15 cellular contexts compared by ENCODE assay signal in the genomic region with DNA sequence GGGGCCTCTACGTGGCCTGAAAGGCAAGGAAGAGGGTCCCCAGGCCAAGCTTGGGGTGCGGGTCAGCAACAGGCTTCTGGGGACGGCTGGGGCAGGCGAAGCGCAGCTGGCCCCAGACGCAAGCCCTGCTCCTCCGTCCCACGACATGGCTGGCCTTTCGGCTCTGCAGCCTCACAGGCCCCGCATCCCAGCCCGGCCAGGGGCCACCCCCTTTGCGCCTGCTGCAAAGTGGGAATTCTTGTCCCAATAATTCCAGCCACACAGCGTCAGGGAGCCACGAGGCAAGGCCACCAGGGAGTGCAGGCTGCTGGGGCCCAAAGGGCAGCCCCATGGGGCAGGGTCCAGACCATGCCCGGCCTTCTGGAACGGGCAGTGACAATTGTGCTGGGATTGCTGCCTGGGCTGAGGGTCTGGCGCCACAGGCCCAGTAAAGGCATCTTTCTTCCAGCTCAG. TPM values are rescaled to one million over a fixed set of nuclear protein-coding genes. Genes with fewer than 3 reads are reported as not detected.
A peak's percentile ranks its signal among the peaks of the same experiment; 100 is the strongest.
DNase-seq lines count a peak whose midpoint lies in the region; ATAC-seq and TF ChIP-seq lines count a peak whose summit lies in the region.
"Had no signal": no experiment of that assay in that cellular context is flagged by ENCODE, and none has a peak within 500 bp of the region (broad histone marks: within the 10 kb centered on the region; RNA-seq: fewer than 3 reads in every experiment).

No MANE protein-coding gene starts in this region.

- peak overlapping the region; percentile 66 for H3K4me3 Mint-ChIP-seq in Caco-2 (ENCODE audit: unreplicated experiment)
- no peak overlapping the region for H3K4me3 Mint-ChIP-seq in progenitor cell of endocrine pancreas (ENCODE audit: low read depth)
- H3K4me3 Mint-ChIP-seq: activated CD8-positive, alpha-beta T cell treated with anti-CD3 and anti-CD28 coated beads, Interleukin-2, amount 10 ng/mL, durations not matched to agents 7 days and 5 days; natural killer cell had no signal

- H3K36me3 ChIP-seq in Caco-2 (ENCODE audit: control insufficient read depth, insufficient read depth, low read length) (no peaks in the 10 kb centered on the region), prostate gland (no peaks in the 10 kb centered on the region)

- H3K36me3 Mint-ChIP-seq in Caco-2 (ENCODE audit: insufficient read depth, unreplicated experiment) (peaks cover 4% of the 10 kb centered on the region), progenitor cell of endocrine pancreas (ENCODE audit: insufficient read depth) (no peaks in the 10 kb centered on the region)
- H3K36me3 Mint-ChIP-seq: natural killer cell had no signal

- H3K9me3 ChIP-seq in Caco-2 (no peaks in the 10 kb centered on the region), right cardiac atrium (ENCODE audit: control insufficient read depth, low read length) (no peaks in the 10 kb centered on the region), prostate gland (no peaks in the 10 kb centered on the region)

- H3K4me3 ChIP-seq in Caco-2 (ENCODE audit: low read depth, low read length) (peak overlapping the region; percentile 51), right cardiac atrium (ENCODE audit: low read length) (no peak overlapping the region), prostate gland (no peak overlapping the region)

- H3K27ac ChIP-seq in right cardiac atrium (ENCODE audit: low read length) (peak overlapping the region; percentile 48), prostate gland (peak overlapping the region; percentile 14 to 46)

- H3K27me3 Mint-ChIP-seq in Caco-2 (ENCODE audit: insufficient read depth, unreplicated experiment) (no peaks in the 10 kb centered on the region), progenitor cell of endocrine pancreas (peaks cover 45% of the 10 kb centered on the region)

- DNase-seq in Caco-2 (no peak), amygdala (lab: John Stamatoyannopoulos, UW) (peak in 31 of 56 donors; percentile 34 to 90 (median 75)), right cardiac atrium (peak in 1 of 3 donors; percentile 82), prostate gland (ENCODE audit: low spot score) (no peak), KBM-7 (no peak), progenitor cell of endocrine pancreas (ENCODE audit: low spot score, unreplicated experiment) (no peak)
- DNase-seq in activated effector memory CD4-positive, alpha-beta T cell treated with Interleukin-2 at 50 U/mL for 16 hours, result no peak
- DNase-seq: activated CD8-positive, alpha-beta T cell treated with anti-CD3 and anti-CD28 coated beads, Interleukin-2, amount 10 ng/mL, durations not matched to agents 7 days and 5 days; activated gamma-delta T cell; effector CD4-positive, alpha-beta T cell; natural killer cell; NCI-H1930; SIG-M5 had no signal

- H3K27ac Mint-ChIP-seq in Caco-2 (ENCODE audit: unreplicated experiment) (peak overlapping the region; percentile 30), progenitor cell of endocrine pancreas (no peak overlapping the region)
- H3K27ac Mint-ChIP-seq: activated CD8-positive, alpha-beta T cell treated with anti-CD3 and anti-CD28 coated beads, Interleukin-2, amount 10 ng/mL, durations not matched to agents 7 days and 5 days; natural killer cell had no signal

- CTCF ChIA-PET in Caco-2 (lab: Charles Lee), result interaction anchor here (0.6 to 2.8 kb wide), 4 partner anchors 8 to 112 kb away, joined by 4 to 24 read pairs (median 7); a partner anchor contains a TSS

- H3K27me3 ChIP-seq in Caco-2 (replicated peaks; ENCODE audit: control insufficient read depth, insufficient read depth, low read length) (no peaks in the 10 kb centered on the region), right cardiac atrium (ENCODE audit: control insufficient read depth, insufficient read depth) (no peaks in the 10 kb centered on the region), prostate gland (replicated peaks; ENCODE audit: insufficient read depth) (no peaks in the 10 kb centered on the region)

- TF ChIP-seq CTCF in Caco-2 (IDR thresholded peaks at IDR 0.05; ENCODE audit: insufficient read depth in 1 of 2, low read depth in 1 of 2, low read length in 1 of 2, severe bottlenecking in 1 of 2, unreplicated experiment in 1 of 2), result no peak
- no peak for TF ChIP-seq CTCF in prostate gland (IDR thresholded peaks at IDR 0.05)
- no peak for TF ChIP-seq CTCF in progenitor cell of endocrine pancreas (IDR thresholded peaks at IDR 0.05; ENCODE audit: unreplicated experiment)

- H3K4me1 Mint-ChIP-seq in Caco-2 (ENCODE audit: low read depth, unreplicated experiment), result peaks cover 6% of the 10 kb centered on the region
- H3K4me1 Mint-ChIP-seq in progenitor cell of endocrine pancreas (ENCODE audit: low read depth), result peaks cover 2% of the 10 kb centered on the region
- H3K4me1 Mint-ChIP-seq: natural killer cell had no signal

- ATAC-seq in right cardiac atrium, result peak; percentile 7 to 28
- no peak for ATAC-seq in HG03354 (IDR thresholded peaks at IDR 0.05; ENCODE audit: poor library complexity, severe bottlenecking, unreplicated experiment)
- ATAC-seq: activated CD8-positive, alpha-beta T cell treated with anti-CD3 and anti-CD28 coated beads, Interleukin-2, amount 10 ng/mL, durations not matched to agents 7 days and 5 days; natural killer cell had no signal

- H3K4me1 ChIP-seq in Caco-2 (peaks cover 18% of the 10 kb centered on the region), right cardiac atrium (ENCODE audit: control insufficient read depth, insufficient read depth, low read length) (peaks cover 2% of the 10 kb centered on the region), prostate gland (replicated peaks) (peaks cover 31% of the 10 kb centered on the region)

- 42% methylated on average over 17 of the region's 17 CpGs for WGBS in right cardiac atrium
- 74% methylated on average over 16 of the region's 17 CpGs for WGBS in prostate gland

- POLR2A ChIA-PET in Caco-2 (lab: Charles Lee), result no interaction called here

- in situ Hi-C loops in KBM-7 (cut with MboI; ENCODE audit: low pct_unique_long_range_greater_than_20kb, low sequenced_read_pairs), result no loop called here

- intact Hi-C loops in Caco-2 (cut with micrococcal nuclease; ENCODE audit: unreplicated experiment) (no loop called here), right cardiac atrium (cut with DNase I) (no loop called here), prostate gland (cut with DNase I) (no loop called here)

- no peak for TF ChIP-seq POLR2A in prostate gland (IDR thresholded peaks at IDR 0.05)

- no TSS peak for BruUV-seq in Caco-2 (replicated peaks; lab: Mats Ljungman, UMichigan)

- H3K9me3 Mint-ChIP-seq in Caco-2 (ENCODE audit: unreplicated experiment) (no peaks in the 10 kb centered on the region), progenitor cell of endocrine pancreas (ENCODE audit: low read depth) (no peaks in the 10 kb centered on the region)
- H3K9me3 Mint-ChIP-seq: natural killer cell had no signal

RNA-seq across cellular contexts. Expression of a gene that starts 1.1 kb away (rescaled TPM):
- total RNA-seq in Caco-2 (2022), result 2.9 and 3.4 TPM in 2 replicates
- 1 to 10 TPM in 3 of 4 donors, under 1 TPM in 1; 0.92 to 2.9 (median 1.4) TPM for total RNA-seq in right cardiac atrium
- 2.1 TPM for polyA plus RNA-seq in right cardiac atrium
- total RNA-seq in prostate gland, result 10 to 100 TPM in 1 of 2 donors, 1 to 10 TPM in 1; 9.8 to 10.9 TPM
- total RNA-seq in progenitor cell of endocrine pancreas, result 0.19 and 0.51 TPM in 2 replicates
- total RNA-seq: natural killer cell had no signal
- polyA plus RNA-seq: AG04450 had no signal

RNA-seq across cellular contexts. Expression of a gene that starts 9.0 kb away (rescaled TPM):
- total RNA-seq in Caco-2 (2022) (44.1 and 49.2 TPM in 2 replicates), right cardiac atrium (10 to 100 TPM; 68.3 to 81.0 (median 71.4) TPM), prostate gland (100 to 1,000 TPM; 384 to 427 TPM), progenitor cell of endocrine pancreas (62.0 and 73.2 TPM in 2 replicates)
- 69.7 TPM for polyA plus RNA-seq in right cardiac atrium

RNA-seq across cellular contexts. Expression of a gene that starts 15.4 kb away (rescaled TPM):
- total RNA-seq in Caco-2 (2022) (53.3 and 57.5 TPM in 2 replicates), right cardiac atrium (under 1 TPM; 0.08 to 0.63 (median 0.28) TPM), prostate gland (10 to 100 TPM in 1 of 2 donors, 1 to 10 TPM in 1; 7.2 to 17.2 TPM), progenitor cell of endocrine pancreas (15.1 and 15.3 TPM in 2 replicates)
- 0.18 TPM for polyA plus RNA-seq in right cardiac atrium

RNA-seq across cellular contexts. Expression of a gene that starts 22.4 kb away (rescaled TPM):
- 22.7 and 24.6 TPM in 2 replicates for total RNA-seq in Caco-2 (2022)
- total RNA-seq in right cardiac atrium, result 10 to 100 TPM in 3 of 4 donors, 1 to 10 TPM in 1; 9.8 to 14.0 (median 12.4) TPM
- 10.1 TPM for polyA plus RNA-seq in right cardiac atrium
- total RNA-seq in prostate gland, result 10 to 100 TPM in 1 of 2 donors, 1 to 10 TPM in 1; 8.2 to 19.9 TPM
- 0.57 and 1.5 TPM in 2 replicates for total RNA-seq in progenitor cell of endocrine pancreas

RNA-seq across cellular contexts. Expression of a gene that starts 23.1 kb away (rescaled TPM):
- total RNA-seq in Caco-2 (2022) (not detected in 2 replicates), right cardiac atrium (under 1 TPM in 3 of 4 donors, not detected in 1; 0.09 to 0.24 (median 0.20) TPM), prostate gland (under 1 TPM in 1 of 2 donors, not detected in 1; 0.57 TPM), progenitor cell of endocrine pancreas (not detected in 2 replicates)
- 0.07 TPM for polyA plus RNA-seq in right cardiac atrium
- polyA plus RNA-seq: AG04450 had no signal

Comparison
In these comparisons a context has a peak if more than half of its experiments do, and no peak if none do; other contexts are left out.
1. DNase-seq: peak in amygdala (31 of 56); none in Caco-2 (0 of 2), prostate gland (single experiment), KBM-7 (single experiment), activated effector memory CD4-positive, alpha-beta T cell treated with Interleukin-2 at 50 U/mL for 16 hours (single experiment) and progenitor cell of endocrine pancreas (single experiment).